ENCODE assay signal across 7 cellular contexts in genomic region chr1:76443217-76443616, GRCh38.
"Had no signal": no experiment of that assay in that cellular context is flagged by ENCODE, and none has a peak within 500 bp of the region (broad histone marks: within the 10 kb centered on the region; RNA-seq: fewer than 3 reads in every experiment).

No MANE protein-coding gene starts in this region.

- H3K27ac Mint-ChIP-seq: HFFc6, IgD-negative memory B cell had no signal

- H3K27ac ChIP-seq: GM23248, HL-60 had no signal

- DNase-seq: GM23248, GOT3, H7, HFFc6 had no signal

- H3K36me3 ChIP-seq: HAP-1 had no signal

- H3K4me3 Mint-ChIP-seq: HFFc6, IgD-negative memory B cell had no signal

- H3K9me3 ChIP-seq: HAP-1 had no signal

- H3K4me3 ChIP-seq: GM23248, HAP-1 had no signal

- H3K4me1 ChIP-seq: HAP-1 had no signal
